1 cellular context compared by ENCODE assay signal in the genomic region with DNA sequence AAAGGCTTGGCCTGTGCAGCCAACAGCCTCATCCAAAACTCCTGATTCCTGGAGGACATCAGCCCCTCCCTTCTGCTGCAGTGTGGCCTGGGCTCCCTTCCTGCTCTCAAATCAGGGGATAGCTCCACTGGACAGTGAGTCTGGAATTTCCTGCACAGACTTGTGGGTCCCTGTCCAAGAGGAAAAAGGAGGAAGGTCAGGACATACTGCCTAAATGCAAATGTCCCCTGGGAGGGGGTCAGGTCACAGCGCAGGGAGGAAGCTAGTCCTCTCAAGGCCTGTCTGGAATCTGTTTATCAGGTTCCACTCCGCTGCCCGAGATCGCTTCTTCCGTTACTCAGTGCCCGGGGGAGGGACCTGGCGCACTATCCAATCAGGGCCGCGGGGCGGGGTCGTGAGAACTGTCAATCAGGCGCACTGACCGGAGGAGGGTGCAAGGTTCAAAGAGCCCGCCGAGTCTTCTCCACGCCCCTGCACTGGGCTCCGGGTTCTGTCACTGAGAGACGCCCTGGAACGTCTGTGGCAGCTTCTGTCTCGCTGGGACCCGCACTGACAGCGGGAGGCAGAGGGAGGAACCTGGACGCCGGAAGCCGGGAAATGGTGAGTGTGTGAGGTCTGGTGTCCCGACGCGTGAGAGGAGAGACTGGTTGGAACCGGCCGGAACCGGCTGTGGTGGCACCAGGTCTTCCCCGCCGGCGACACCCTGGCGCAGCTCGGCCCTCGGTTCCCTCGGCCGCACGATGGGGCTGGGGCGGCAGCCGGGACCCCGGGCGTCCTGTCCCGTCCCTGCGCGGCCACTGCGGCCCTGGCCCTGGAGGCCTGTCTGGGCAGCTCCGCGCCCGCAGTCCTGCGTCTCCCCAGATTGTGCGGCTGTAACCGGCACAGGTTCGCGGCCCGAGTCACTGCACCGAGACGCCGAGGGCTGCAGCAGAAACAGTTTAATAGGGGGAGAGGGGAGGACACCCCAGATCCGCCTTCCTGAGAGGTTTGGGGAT.
TF ChIP-seq lines count a peak whose summit lies in the region.

A gene (plus strand): TSS at position 404 of the 995 bp plus-strand sequence. CDS start 194 bp downstream, at position 598.

TF ChIP-seq in HepG2, 621 proteins besides CTCF, POLR2A, EP300 and RAD21 (continued from another document and continues in another):
- TF ChIP-seq, protein P1, sequence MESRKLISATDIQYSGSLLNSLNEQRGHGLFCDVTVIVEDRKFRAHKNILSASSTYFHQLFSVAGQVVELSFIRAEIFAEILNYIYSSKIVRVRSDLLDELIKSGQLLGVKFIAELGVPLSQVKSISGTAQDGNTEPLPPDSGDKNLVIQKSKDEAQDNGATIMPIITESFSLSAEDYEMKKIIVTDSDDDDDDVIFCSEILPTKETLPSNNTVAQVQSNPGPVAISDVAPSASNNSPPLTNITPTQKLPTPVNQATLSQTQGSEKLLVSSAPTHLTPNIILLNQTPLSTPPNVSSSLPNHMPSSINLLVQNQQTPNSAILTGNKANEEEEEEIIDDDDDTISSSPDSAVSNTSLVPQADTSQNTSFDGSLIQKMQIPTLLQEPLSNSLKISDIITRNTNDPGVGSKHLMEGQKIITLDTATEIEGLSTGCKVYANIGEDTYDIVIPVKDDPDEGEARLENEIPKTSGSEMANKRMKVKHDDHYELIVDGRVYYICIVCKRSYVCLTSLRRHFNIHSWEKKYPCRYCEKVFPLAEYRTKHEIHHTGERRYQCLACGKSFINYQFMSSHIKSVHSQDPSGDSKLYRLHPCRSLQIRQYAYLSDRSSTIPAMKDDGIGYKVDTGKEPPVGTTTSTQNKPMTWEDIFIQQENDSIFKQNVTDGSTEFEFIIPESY (CRISPR knock-in tag; IDR thresholded peaks at IDR 0.05), result no peak
- TF ChIP-seq RFX5 (IDR thresholded peaks at IDR 0.05; ENCODE audit: low read depth, low read length) (no peak), ZNF614 (CRISPR knock-in tag; IDR thresholded peaks at IDR 0.05; ENCODE audit: borderline replicate concordance) (peak; percentile 69; the same call in 1 of the 2 replicates), NR2C2 (CRISPR knock-in tag; IDR thresholded peaks at IDR 0.05; ENCODE audit: borderline replicate concordance) (peak; percentile 51; the same call in 1 of the 2 replicates), TOE1 (CRISPR knock-in tag; IDR thresholded peaks at IDR 0.05) (no peak), YY1 (IDR thresholded peaks at IDR 0.05; ENCODE audit: insufficient read depth, insufficient replicate concordance, low read depth, low read length) (peak; percentile 16), FOXK2 (IDR thresholded peaks at IDR 0.05) (no peak), ZNF432 (CRISPR knock-in tag; IDR thresholded peaks at IDR 0.05; ENCODE audit: borderline replicate concordance) (no peak), HNF4A (CRISPR knock-in tag; IDR thresholded peaks at IDR 0.05) (peak; percentile 77), KMT2B (CRISPR knock-in tag; IDR thresholded peaks at IDR 0.05) (0 out of 2 replicates have a peak, but pooled peaks have one; percentile 16), HNRNPUL1 (IDR thresholded peaks at IDR 0.05; ENCODE audit: low read depth, low read length) (no peak), MXI1 (IDR thresholded peaks at IDR 0.05; ENCODE audit: borderline replicate concordance, low read depth, low read length) (peak; percentile 95; the same call in 1 of the 3 replicates)
- TF ChIP-seq, protein P2, sequence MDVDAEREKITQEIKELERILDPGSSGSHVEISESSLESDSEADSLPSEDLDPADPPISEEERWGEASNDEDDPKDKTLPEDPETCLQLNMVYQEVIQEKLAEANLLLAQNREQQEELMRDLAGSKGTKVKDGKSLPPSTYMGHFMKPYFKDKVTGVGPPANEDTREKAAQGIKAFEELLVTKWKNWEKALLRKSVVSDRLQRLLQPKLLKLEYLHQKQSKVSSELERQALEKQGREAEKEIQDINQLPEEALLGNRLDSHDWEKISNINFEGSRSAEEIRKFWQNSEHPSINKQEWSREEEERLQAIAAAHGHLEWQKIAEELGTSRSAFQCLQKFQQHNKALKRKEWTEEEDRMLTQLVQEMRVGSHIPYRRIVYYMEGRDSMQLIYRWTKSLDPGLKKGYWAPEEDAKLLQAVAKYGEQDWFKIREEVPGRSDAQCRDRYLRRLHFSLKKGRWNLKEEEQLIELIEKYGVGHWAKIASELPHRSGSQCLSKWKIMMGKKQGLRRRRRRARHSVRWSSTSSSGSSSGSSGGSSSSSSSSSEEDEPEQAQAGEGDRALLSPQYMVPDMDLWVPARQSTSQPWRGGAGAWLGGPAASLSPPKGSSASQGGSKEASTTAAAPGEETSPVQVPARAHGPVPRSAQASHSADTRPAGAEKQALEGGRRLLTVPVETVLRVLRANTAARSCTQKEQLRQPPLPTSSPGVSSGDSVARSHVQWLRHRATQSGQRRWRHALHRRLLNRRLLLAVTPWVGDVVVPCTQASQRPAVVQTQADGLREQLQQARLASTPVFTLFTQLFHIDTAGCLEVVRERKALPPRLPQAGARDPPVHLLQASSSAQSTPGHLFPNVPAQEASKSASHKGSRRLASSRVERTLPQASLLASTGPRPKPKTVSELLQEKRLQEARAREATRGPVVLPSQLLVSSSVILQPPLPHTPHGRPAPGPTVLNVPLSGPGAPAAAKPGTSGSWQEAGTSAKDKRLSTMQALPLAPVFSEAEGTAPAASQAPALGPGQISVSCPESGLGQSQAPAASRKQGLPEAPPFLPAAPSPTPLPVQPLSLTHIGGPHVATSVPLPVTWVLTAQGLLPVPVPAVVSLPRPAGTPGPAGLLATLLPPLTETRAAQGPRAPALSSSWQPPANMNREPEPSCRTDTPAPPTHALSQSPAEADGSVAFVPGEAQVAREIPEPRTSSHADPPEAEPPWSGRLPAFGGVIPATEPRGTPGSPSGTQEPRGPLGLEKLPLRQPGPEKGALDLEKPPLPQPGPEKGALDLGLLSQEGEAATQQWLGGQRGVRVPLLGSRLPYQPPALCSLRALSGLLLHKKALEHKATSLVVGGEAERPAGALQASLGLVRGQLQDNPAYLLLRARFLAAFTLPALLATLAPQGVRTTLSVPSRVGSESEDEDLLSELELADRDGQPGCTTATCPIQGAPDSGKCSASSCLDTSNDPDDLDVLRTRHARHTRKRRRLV (CRISPR knock-in tag; IDR thresholded peaks at IDR 0.05), result no peak
- TF ChIP-seq, protein P3, sequence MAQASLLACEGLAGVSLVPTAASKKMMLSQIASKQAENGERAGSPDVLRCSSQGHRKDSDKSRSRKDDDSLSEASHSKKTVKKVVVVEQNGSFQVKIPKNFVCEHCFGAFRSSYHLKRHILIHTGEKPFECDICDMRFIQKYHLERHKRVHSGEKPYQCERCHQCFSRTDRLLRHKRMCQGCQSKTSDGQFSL (CRISPR knock-in tag; IDR thresholded peaks at IDR 0.05), result no peak
- TF ChIP-seq, protein P4, sequence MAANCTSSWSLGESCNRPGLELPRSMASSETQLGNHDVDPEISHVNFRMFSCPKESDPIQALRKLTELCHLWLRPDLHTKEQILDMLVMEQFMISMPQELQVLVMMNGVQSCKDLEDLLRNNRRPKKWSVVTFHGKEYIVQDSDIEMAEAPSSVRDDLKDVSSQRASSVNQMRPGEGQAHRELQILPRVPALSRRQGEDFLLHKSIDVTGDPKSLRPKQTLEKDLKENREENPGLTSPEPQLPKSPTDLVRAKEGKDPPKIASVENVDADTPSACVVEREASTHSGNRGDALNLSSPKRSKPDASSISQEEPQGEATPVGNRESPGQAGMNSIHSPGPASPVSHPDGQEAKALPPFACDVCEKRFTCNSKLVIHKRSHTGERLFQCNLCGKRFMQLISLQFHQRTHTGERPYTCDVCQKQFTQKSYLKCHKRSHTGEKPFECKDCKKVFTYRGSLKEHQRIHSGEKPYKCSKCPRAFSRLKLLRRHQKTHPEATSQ (CRISPR knock-in tag; IDR thresholded peaks at IDR 0.05; ENCODE audit: borderline replicate concordance), result peak; percentile 52; the same call in 1 of the 2 replicates
- TF ChIP-seq, protein P5, sequence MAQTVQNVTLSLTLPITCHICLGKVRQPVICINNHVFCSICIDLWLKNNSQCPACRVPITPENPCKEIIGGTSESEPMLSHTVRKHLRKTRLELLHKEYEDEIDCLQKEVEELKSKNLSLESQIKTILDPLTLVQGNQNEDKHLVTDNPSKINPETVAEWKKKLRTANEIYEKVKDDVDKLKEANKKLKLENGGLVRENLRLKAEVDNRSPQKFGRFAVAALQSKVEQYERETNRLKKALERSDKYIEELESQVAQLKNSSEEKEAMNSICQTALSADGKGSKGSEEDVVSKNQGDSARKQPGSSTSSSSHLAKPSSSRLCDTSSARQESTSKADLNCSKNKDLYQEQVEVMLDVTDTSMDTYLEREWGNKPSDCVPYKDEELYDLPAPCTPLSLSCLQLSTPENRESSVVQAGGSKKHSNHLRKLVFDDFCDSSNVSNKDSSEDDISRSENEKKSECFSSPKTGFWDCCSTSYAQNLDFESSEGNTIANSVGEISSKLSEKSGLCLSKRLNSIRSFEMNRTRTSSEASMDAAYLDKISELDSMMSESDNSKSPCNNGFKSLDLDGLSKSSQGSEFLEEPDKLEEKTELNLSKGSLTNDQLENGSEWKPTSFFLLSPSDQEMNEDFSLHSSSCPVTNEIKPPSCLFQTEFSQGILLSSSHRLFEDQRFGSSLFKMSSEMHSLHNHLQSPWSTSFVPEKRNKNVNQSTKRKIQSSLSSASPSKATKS (CRISPR knock-in tag; IDR thresholded peaks at IDR 0.05), result no peak
- TF ChIP-seq, protein P6, sequence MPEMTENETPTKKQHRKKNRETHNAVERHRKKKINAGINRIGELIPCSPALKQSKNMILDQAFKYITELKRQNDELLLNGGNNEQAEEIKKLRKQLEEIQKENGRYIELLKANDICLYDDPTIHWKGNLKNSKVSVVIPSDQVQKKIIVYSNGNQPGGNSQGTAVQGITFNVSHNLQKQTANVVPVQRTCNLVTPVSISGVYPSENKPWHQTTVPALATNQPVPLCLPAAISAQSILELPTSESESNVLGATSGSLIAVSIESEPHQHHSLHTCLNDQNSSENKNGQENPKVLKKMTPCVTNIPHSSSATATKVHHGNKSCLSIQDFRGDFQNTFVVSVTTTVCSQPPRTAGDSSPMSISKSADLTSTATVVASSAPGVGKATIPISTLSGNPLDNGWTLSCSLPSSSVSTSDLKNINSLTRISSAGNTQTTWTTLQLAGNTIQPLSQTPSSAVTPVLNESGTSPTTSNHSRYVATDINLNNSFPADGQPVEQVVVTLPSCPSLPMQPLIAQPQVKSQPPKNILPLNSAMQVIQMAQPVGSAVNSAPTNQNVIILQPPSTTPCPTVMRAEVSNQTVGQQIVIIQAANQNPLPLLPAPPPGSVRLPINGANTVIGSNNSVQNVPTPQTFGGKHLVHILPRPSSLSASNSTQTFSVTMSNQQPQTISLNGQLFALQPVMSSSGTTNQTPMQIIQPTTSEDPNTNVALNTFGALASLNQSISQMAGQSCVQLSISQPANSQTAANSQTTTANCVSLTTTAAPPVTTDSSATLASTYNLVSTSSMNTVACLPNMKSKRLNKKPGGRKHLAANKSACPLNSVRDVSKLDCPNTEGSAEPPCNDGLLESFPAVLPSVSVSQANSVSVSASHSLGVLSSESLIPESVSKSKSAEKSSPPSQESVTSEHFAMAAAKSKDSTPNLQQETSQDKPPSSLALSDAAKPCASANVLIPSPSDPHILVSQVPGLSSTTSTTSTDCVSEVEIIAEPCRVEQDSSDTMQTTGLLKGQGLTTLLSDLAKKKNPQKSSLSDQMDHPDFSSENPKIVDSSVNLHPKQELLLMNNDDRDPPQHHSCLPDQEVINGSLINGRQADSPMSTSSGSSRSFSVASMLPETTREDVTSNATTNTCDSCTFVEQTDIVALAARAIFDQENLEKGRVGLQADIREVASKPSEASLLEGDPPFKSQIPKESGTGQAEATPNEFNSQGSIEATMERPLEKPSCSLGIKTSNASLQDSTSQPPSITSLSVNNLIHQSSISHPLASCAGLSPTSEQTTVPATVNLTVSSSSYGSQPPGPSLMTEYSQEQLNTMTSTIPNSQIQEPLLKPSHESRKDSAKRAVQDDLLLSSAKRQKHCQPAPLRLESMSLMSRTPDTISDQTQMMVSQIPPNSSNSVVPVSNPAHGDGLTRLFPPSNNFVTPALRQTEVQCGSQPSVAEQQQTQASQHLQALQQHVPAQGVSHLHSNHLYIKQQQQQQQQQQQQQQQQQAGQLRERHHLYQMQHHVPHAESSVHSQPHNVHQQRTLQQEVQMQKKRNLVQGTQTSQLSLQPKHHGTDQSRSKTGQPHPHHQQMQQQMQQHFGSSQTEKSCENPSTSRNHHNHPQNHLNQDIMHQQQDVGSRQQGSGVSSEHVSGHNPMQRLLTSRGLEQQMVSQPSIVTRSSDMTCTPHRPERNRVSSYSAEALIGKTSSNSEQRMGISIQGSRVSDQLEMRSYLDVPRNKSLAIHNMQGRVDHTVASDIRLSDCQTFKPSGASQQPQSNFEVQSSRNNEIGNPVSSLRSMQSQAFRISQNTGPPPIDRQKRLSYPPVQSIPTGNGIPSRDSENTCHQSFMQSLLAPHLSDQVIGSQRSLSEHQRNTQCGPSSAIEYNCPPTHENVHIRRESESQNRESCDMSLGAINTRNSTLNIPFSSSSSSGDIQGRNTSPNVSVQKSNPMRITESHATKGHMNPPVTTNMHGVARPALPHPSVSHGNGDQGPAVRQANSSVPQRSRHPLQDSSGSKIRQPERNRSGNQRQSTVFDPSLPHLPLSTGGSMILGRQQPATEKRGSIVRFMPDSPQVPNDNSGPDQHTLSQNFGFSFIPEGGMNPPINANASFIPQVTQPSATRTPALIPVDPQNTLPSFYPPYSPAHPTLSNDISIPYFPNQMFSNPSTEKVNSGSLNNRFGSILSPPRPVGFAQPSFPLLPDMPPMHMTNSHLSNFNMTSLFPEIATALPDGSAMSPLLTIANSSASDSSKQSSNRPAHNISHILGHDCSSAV (CRISPR knock-in tag; IDR thresholded peaks at IDR 0.05; ENCODE audit: borderline replicate concordance), result no peak
- TF ChIP-seq, protein P7, sequence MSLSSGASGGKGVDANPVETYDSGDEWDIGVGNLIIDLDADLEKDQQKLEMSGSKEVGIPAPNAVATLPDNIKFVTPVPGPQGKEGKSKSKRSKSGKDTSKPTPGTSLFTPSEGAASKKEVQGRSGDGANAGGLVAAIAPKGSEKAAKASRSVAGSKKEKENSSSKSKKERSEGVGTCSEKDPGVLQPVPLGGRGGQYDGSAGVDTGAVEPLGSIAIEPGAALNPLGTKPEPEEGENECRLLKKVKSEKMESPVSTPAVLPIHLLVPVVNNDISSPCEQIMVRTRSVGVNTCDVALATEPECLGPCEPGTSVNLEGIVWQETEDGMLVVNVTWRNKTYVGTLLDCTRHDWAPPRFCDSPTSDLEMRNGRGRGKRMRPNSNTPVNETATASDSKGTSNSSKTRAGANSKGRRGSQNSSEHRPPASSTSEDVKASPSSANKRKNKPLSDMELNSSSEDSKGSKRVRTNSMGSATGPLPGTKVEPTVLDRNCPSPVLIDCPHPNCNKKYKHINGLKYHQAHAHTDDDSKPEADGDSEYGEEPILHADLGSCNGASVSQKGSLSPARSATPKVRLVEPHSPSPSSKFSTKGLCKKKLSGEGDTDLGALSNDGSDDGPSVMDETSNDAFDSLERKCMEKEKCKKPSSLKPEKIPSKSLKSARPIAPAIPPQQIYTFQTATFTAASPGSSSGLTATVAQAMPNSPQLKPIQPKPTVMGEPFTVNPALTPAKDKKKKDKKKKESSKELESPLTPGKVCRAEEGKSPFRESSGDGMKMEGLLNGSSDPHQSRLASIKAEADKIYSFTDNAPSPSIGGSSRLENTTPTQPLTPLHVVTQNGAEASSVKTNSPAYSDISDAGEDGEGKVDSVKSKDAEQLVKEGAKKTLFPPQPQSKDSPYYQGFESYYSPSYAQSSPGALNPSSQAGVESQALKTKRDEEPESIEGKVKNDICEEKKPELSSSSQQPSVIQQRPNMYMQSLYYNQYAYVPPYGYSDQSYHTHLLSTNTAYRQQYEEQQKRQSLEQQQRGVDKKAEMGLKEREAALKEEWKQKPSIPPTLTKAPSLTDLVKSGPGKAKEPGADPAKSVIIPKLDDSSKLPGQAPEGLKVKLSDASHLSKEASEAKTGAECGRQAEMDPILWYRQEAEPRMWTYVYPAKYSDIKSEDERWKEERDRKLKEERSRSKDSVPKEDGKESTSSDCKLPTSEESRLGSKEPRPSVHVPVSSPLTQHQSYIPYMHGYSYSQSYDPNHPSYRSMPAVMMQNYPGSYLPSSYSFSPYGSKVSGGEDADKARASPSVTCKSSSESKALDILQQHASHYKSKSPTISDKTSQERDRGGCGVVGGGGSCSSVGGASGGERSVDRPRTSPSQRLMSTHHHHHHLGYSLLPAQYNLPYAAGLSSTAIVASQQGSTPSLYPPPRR (CRISPR knock-in tag; IDR thresholded peaks at IDR 0.05; ENCODE audit: borderline replicate concordance), result peak; percentile 24; the same call in 1 of the 2 replicates
